26 cellular contexts compared by ENCODE assay signal in the genomic region with DNA sequence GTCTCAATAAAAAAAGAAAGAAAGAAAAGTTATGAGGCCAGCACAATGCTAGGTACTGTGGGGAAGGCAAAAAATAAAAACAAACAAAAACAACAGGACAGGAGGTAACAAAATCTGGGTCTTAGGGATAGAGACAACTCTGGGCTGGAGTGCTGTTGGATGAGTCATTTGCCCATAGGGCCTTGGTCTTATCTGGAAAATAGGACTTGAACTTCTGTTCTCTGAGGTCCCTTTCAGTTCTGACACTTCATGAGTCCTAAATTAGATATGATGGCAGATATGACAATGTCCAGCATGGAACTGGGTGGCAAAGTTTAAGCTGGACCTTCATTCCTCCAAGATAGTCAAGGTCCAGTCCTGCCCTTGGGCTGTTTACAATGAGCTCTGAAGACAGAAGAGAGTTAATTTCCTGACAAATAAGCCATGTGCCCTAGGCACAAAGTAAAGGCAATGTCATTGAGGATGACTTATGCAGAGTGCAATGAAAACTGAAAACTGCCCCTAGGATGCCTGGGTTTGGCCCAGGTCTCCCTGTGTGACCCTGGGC. TPM values are rescaled to one million over a fixed set of nuclear protein-coding genes. Genes with fewer than 3 reads are reported as not detected.
A peak's percentile ranks its signal among the peaks of the same experiment; 100 is the strongest.
DNase-seq lines count a peak whose midpoint lies in the region; ATAC-seq, FAIRE-seq and TF ChIP-seq lines count a peak whose summit lies in the region.
"Had no signal": no experiment of that assay in that cellular context is flagged by ENCODE, and none has a peak within 500 bp of the region (broad histone marks: within the 10 kb centered on the region; RNA-seq: fewer than 3 reads in every experiment).

No MANE protein-coding gene starts in this region.

- FAIRE-seq in A549 (lab: Jason Lieb, UNC) (no peak), bronchial epithelial cell (lab: Jason Lieb, UNC) (no peak)
- FAIRE-seq: TTC549 had no signal

- no peak overlapping the region for H2AFZ ChIP-seq in GM23248

- no peaks in the 10 kb centered on the region for H4K20me1 ChIP-seq in GM23248 (ENCODE audit: insufficient read depth)

- H3K4me1 ChIP-seq in A549 (peaks cover 11% of the 10 kb centered on the region), GM23248 (ENCODE audit: insufficient read depth) (peaks cover 11% of the 10 kb centered on the region), RWPE2 (ENCODE audit: insufficient read depth, poor library complexity, severe bottlenecking) (peaks cover 6% of the 10 kb centered on the region), right cardiac atrium (ENCODE audit: control insufficient read depth, insufficient read depth, low read length) (no peaks in the 10 kb centered on the region), colonic mucosa (no peaks in the 10 kb centered on the region)
- H3K4me1 ChIP-seq: HAP-1, left ventricle myocardium inferior, sigmoid colon had no signal

- peaks cover 6% of the 10 kb centered on the region; the same call in 1 of the 2 replicates for H3F3A ChIP-seq in GM23248 (ENCODE audit: insufficient read depth)

- CTCF ChIA-PET in A549 (lab: Yijun Ruan, JAX) = interaction anchor here (0.6 to 14.3 kb wide), 10 partner anchors 9 to 365 kb away, joined by 3 to 163 read pairs (median 4); a partner anchor contains a TSS

- no peak for TF ChIP-seq EP300 in A549 (IDR thresholded peaks at IDR 0.05)

- H3K36me3 ChIP-seq in GM23248 (ENCODE audit: low read depth) = no peaks in the 10 kb centered on the region
- no peaks in the 10 kb centered on the region for H3K36me3 ChIP-seq in RWPE2 (ENCODE audit: low read depth)
- H3K36me3 ChIP-seq in bronchial epithelial cell (ENCODE audit: control insufficient read depth, insufficient read depth, low read length) = no peaks in the 10 kb centered on the region
- H3K36me3 ChIP-seq in colonic mucosa = no peaks in the 10 kb centered on the region
- H3K36me3 ChIP-seq: brain microvascular endothelial cell, HAP-1, left ventricle myocardium inferior, sigmoid colon, thoracic aorta had no signal

- no peaks in the 10 kb centered on the region for H3K27me3 ChIP-seq in GM23248 (replicated peaks; ENCODE audit: insufficient read depth)
- no peaks in the 10 kb centered on the region for H3K27me3 ChIP-seq in RWPE2 (ENCODE audit: insufficient read depth, poor library complexity, severe bottlenecking)
- H3K27me3 ChIP-seq in bronchial epithelial cell (ENCODE audit: control insufficient read depth, insufficient read depth, low read length) = no peaks in the 10 kb centered on the region
- no peaks in the 10 kb centered on the region for H3K27me3 ChIP-seq in right cardiac atrium (ENCODE audit: control insufficient read depth, insufficient read depth)
- H3K27me3 ChIP-seq in colonic mucosa = no peaks in the 10 kb centered on the region
- H3K27me3 ChIP-seq: brain microvascular endothelial cell, sigmoid colon had no signal

- H3K9me3 ChIP-seq in A549 = no peaks in the 10 kb centered on the region
- no peaks in the 10 kb centered on the region for H3K9me3 ChIP-seq in GM23248 (ENCODE audit: low read depth)
- H3K9me3 ChIP-seq in RWPE2 (ENCODE audit: severe bottlenecking) = no peaks in the 10 kb centered on the region
- no peaks in the 10 kb centered on the region for H3K9me3 ChIP-seq in right cardiac atrium (ENCODE audit: control insufficient read depth, low read length)
- H3K9me3 ChIP-seq in colonic mucosa = no peaks in the 10 kb centered on the region
- H3K9me3 ChIP-seq: HAP-1, left ventricle myocardium inferior, sigmoid colon, thoracic aorta had no signal

- H3K79me2 ChIP-seq in GM23248 (ENCODE audit: insufficient read depth) = no peaks in the 10 kb centered on the region

- POLR2A ChIA-PET in A549 (lab: Yijun Ruan, JAX) = interaction anchor here (2.8 kb wide), 1 partner anchor 9 kb away, joined by 12 read pairs; a partner anchor contains a TSS

- DNase-seq in A549 (ENCODE audit: low read depth in 1 of 2, low spot score in 1 of 2) (no peak), GM23248 (peak; percentile 46), RWPE2 (ENCODE audit: low spot score) (no peak), bronchial epithelial cell (ENCODE audit: low read depth) (peak; percentile 58), HPDE6-E6E7 (ENCODE audit: extremely low spot score) (no peak), cerebellar cortex (ENCODE audit: low spot score) (no peak), right cardiac atrium (no peak), colonic mucosa (no peak)
- DNase-seq: activated T-cell treated with anti-CD3 and anti-CD28 coated beads for 4 hours; brain microvascular endothelial cell; CD4-positive, CD25-positive, alpha-beta regulatory T cell; DMS153; head of caudate nucleus; Kasumi-1; left ventricle myocardium inferior; NCI-H1092 treated with DMSO at 0.1 percent for 48 hours; NCI-H2081; NCI-H446; nephron progenitor cell; SHP77; sigmoid colon; stimulated activated naive B cell treated with anti-CD40 and anti-IgM and Interleukin-4, amounts not matched to agents 10 μg/mL and 1 μg/mL and 100 μg/mL, for 72 hours had no signal

- TF ChIP-seq POLR2A in A549 (IDR thresholded peaks at IDR 0.05; ENCODE audit: low read length) = no peak

- no peak overlapping the region for H3K27ac ChIP-seq in A549
- H3K27ac ChIP-seq in GM23248 = no peak overlapping the region
- no peak overlapping the region for H3K27ac ChIP-seq in RWPE2 (ENCODE audit: poor library complexity, severe bottlenecking)
- H3K27ac ChIP-seq in right cardiac atrium (ENCODE audit: low read length) = no peak overlapping the region
- no peak overlapping the region for H3K27ac ChIP-seq in colonic mucosa
- H3K27ac ChIP-seq: brain microvascular endothelial cell, left ventricle myocardium inferior, sigmoid colon, thoracic aorta had no signal

- TF ChIP-seq RAD21 in A549 (conservative IDR thresholded peaks at IDR 0.05 in 1 of 2, IDR thresholded peaks at IDR 0.05 in 1 of 2) = no peak

- H3K9ac ChIP-seq in GM23248 (no peak overlapping the region), colonic mucosa (ENCODE audit: low read depth in 2 of 2, low read length in 2 of 2) (no peak overlapping the region)

- in situ Hi-C loops in GM23248 (cut with MboI) = no loop called here

- no peaks in the 10 kb centered on the region for H3K9me2 ChIP-seq in GM23248 (ENCODE audit: insufficient read depth)

- H3K4me3 ChIP-seq in A549 = no peak overlapping the region
- no peak overlapping the region for H3K4me3 ChIP-seq in GM23248
- no peak overlapping the region for H3K4me3 ChIP-seq in RWPE2 (ENCODE audit: severe bottlenecking)
- no peak overlapping the region for H3K4me3 ChIP-seq in bronchial epithelial cell (ENCODE audit: low read depth, low read length)
- no peak overlapping the region for H3K4me3 ChIP-seq in right cardiac atrium (ENCODE audit: low read length)
- no peak overlapping the region for H3K4me3 ChIP-seq in colonic mucosa
- H3K4me3 ChIP-seq: HAP-1, left ventricle myocardium inferior, sigmoid colon, thoracic aorta had no signal

- ATAC-seq in A549 (peak in 1 of 2 experiments; percentile 32; a peak in 2 of 6 replicates), RWPE2 (ENCODE audit: low read depth) (0 out of 3 replicates have a peak, but pooled peaks have one; percentile 45), right cardiac atrium (no peak)

- TF ChIP-seq CTCF in A549 (IDR thresholded peaks at IDR 0.05) (no peak), RWPE2 (IDR thresholded peaks at IDR 0.05; ENCODE audit: poor library complexity, severe bottlenecking) (no peak), bronchial epithelial cell (IDR thresholded peaks at IDR 0.05; ENCODE audit: insufficient read depth, low read length, severe bottlenecking) (no peak), colonic mucosa (IDR thresholded peaks at IDR 0.05) (no peak)

- H3K4me2 ChIP-seq in A549 (peak overlapping the region; percentile 26; the same call in 1 of the 3 replicates), GM23248 (ENCODE audit: unreplicated experiment) (no peak overlapping the region)

- intact Hi-C loops in right cardiac atrium (cut with DNase I) (no loop called here), colonic mucosa (cut with DNase I) (no loop called here)

RNA-seq across cellular contexts. Expression of a gene that starts 8.9 kb away (rescaled TPM):
- polyA plus RNA-seq in A549 (2011; rRNA removed) (3.1 and 5.7 TPM in 2 replicates), A549 (2017; fragmentation: RNase III; extraction: RNeasy Plus Mini Kit Qiagen cat#74134 plus additional on column Dnase treatment) (3.2 to 7.1 TPM (median 4.5 TPM) in 3 replicates), GM23248 (2016; fragmentation: Nextera tagmentation; extraction: Ambion mirVana) (28.5 and 32.2 TPM in 2 replicates), right cardiac atrium (72.4 TPM)
- 1.9 and 3.7 TPM in 2 replicates for polyA plus RNA-seq in A549 (2012; cell fraction: cytosol; rRNA removed)
- 11.9 and 12.9 TPM in 2 replicates for polyA plus RNA-seq in A549 (2012; cell fraction: nucleus; rRNA removed)
- polyA minus RNA-seq in A549 (2011; rRNA and poly(A)+ RNA removed) = 8.4 and 11.0 TPM in 2 replicates
- total RNA-seq in GM23248 (2014; rRNA removed; shearing (Covaris generic)) = 84.4 and 98.7 TPM in 2 replicates
- total RNA-seq in bronchial epithelial cell (18.4 TPM in 2 replicates), right cardiac atrium (10 to 100 TPM; 47.9 to 89.2 (median 74.4) TPM), colonic mucosa (10 to 100 TPM; 19.0 to 26.6 TPM)

RNA-seq across cellular contexts. Expression of a gene that starts 9.4 kb away (rescaled TPM):
- polyA plus RNA-seq in A549 (2011; rRNA removed) (5.4 and 5.6 TPM in 2 replicates), A549 (2017; fragmentation: RNase III; extraction: RNeasy Plus Mini Kit Qiagen cat#74134 plus additional on column Dnase treatment) (6.0 to 7.1 TPM (median 6.8 TPM) in 3 replicates), GM23248 (2016; fragmentation: Nextera tagmentation; extraction: Ambion mirVana) (3.5 and 3.6 TPM in 2 replicates), right cardiac atrium (0.38 TPM)
- polyA plus RNA-seq in A549 (2012; cell fraction: cytosol; rRNA removed) = 8.2 and 11.1 TPM in 2 replicates
- 23.5 and 24.0 TPM in 2 replicates for polyA plus RNA-seq in A549 (2012; cell fraction: nucleus; rRNA removed)
- polyA minus RNA-seq in A549 (2011; rRNA and poly(A)+ RNA removed) = 16.0 and 16.7 TPM in 2 replicates
- total RNA-seq in GM23248 (2014; rRNA removed; shearing (Covaris generic)) = 1.3 and 1.8 TPM in 2 replicates
- total RNA-seq in bronchial epithelial cell (0.26 and 0.64 TPM in 2 replicates), right cardiac atrium (1 to 10 TPM in 1 of 4 donors, under 1 TPM in 3; 0.47 to 1.4 (median 0.76) TPM), colonic mucosa (10 to 100 TPM in 1 of 2 donors, 1 to 10 TPM in 1; 2.7 to 11.5 TPM)

RNA-seq across cellular contexts. Expression of a gene that starts 38.2 kb away (rescaled TPM):
- polyA plus RNA-seq in A549 (2011; rRNA removed) = 0.05 TPM in 1 of 2 replicates, not detected in the other
- polyA plus RNA-seq in A549 (2012; cell fraction: cytosol; rRNA removed) = 0.04 and 0.06 TPM in 2 replicates
- polyA plus RNA-seq in A549 (2012; cell fraction: nucleus; rRNA removed) = 0.67 and 0.69 TPM in 2 replicates
- polyA plus RNA-seq in A549 (2017; fragmentation: RNase III; extraction: RNeasy Plus Mini Kit Qiagen cat#74134 plus additional on column Dnase treatment) = 0.12 to 0.16 TPM (median 0.15 TPM) in 3 replicates
- polyA minus RNA-seq in A549 (2011; rRNA and poly(A)+ RNA removed) = not detected in 2 replicates
- not detected in 2 replicates for total RNA-seq in GM23248 (2014; rRNA removed; shearing (Covaris generic))
- polyA plus RNA-seq in GM23248 (2016; fragmentation: Nextera tagmentation; extraction: Ambion mirVana) = 0.22 and 0.25 TPM in 2 replicates
- not detected in 2 replicates for total RNA-seq in bronchial epithelial cell
- total RNA-seq in right cardiac atrium = 10 to 100 TPM in 2 of 4 donors, 1 to 10 TPM in 2; 5.3 to 11.3 (median 9.7) TPM
- polyA plus RNA-seq in right cardiac atrium = 5.4 TPM
- total RNA-seq in colonic mucosa = under 1 TPM in 1 of 2 donors, not detected in 1; 0.32 TPM
- total RNA-seq: CD4-positive, CD25-positive, alpha-beta regulatory T cell; mononuclear cell had no signal

RNA-seq across cellular contexts. Expression of a gene that starts 54.4 kb away (rescaled TPM):
- polyA plus RNA-seq in A549 (2011; rRNA removed) (36.2 and 43.3 TPM in 2 replicates), A549 (2017; fragmentation: RNase III; extraction: RNeasy Plus Mini Kit Qiagen cat#74134 plus additional on column Dnase treatment) (37.6 to 44.4 TPM (median 42.0 TPM) in 3 replicates), GM23248 (2016; fragmentation: Nextera tagmentation; extraction: Ambion mirVana) (44.6 and 45.0 TPM in 2 replicates), right cardiac atrium (26.3 TPM)
- 37.3 and 45.4 TPM in 2 replicates for polyA plus RNA-seq in A549 (2012; cell fraction: cytosol; rRNA removed)
- 104 and 115 TPM in 2 replicates for polyA plus RNA-seq in A549 (2012; cell fraction: nucleus; rRNA removed)
- 29.9 and 32.2 TPM in 2 replicates for polyA minus RNA-seq in A549 (2011; rRNA and poly(A)+ RNA removed)
- 41.6 and 42.6 TPM in 2 replicates for total RNA-seq in GM23248 (2014; rRNA removed; shearing (Covaris generic))
- total RNA-seq in bronchial epithelial cell (20.3 and 25.6 TPM in 2 replicates), right cardiac atrium (10 to 100 TPM; 23.5 to 27.6 (median 26.6) TPM), colonic mucosa (10 to 100 TPM; 37.0 to 44.5 TPM)

Comparison
In these comparisons a context has a peak if more than half of its experiments do, and no peak if none do; other contexts are left out.
1. DNase-seq: peak in GM23248 (single experiment) and bronchial epithelial cell (single experiment); none in A549 (0 of 2), RWPE2 (single experiment), HPDE6-E6E7 (single experiment), cerebellar cortex (single experiment), right cardiac atrium (0 of 3) and colonic mucosa (single experiment).